ENCODE assay signal across 8 cellular contexts in genomic region chr6:129766959-129767728, GRCh38. TPM values are rescaled to one million over a fixed set of nuclear protein-coding genes. Genes with fewer than 3 reads are reported as not detected.
A peak's percentile ranks its signal among the peaks of the same experiment; 100 is the strongest.
DNase-seq lines count a peak whose midpoint lies in the region; ATAC-seq and TF ChIP-seq lines count a peak whose summit lies in the region.

No MANE protein-coding gene starts in this region.

- peak overlapping the region; percentile 30; the same call in 1 of the 2 replicates for H3K9ac ChIP-seq in BLaER1

- no peaks in the 10 kb centered on the region for H3K9me3 ChIP-seq in BLaER1

- H3K27ac ChIP-seq in BLaER1 = no peak overlapping the region

- ATAC-seq in GM19468 (IDR thresholded peaks at IDR 0.05; ENCODE audit: extremely low read depth, unreplicated experiment) (peak; percentile 37), HG03575 (IDR thresholded peaks at IDR 0.05; ENCODE audit: extremely low read depth, insufficient number of reproducible peaks, low FRiP score, unreplicated experiment) (peak; percentile 62), Right ventricle myocardium superior (ENCODE audit: poor library complexity) (peak; percentile 51)

- H3K27me3 Mint-ChIP-seq in progenitor cell of endocrine pancreas = peaks cover 32% of the 10 kb centered on the region

- DNase-seq in RPMI7951 (ENCODE audit: low read depth) (peak; percentile 85), Right ventricle myocardium superior (peak; percentile 50), progenitor cell of endocrine pancreas (ENCODE audit: low spot score, unreplicated experiment) (peak; percentile 25), SW 1271 (lab: John Stamatoyannopoulos, UW) (no peak)
- peak; percentile 39 for DNase-seq in activated gamma-delta T cell treated with anti-CD3 and anti-CD28 coated beads, Interleukin-2, amount 50 U/mL, for 16 hours (ENCODE audit: low read depth)

- H3K4me1 Mint-ChIP-seq in progenitor cell of endocrine pancreas (ENCODE audit: low read depth) = peaks cover 7% of the 10 kb centered on the region

- H3K27ac Mint-ChIP-seq in progenitor cell of endocrine pancreas = no peak overlapping the region

- peak overlapping the region; percentile 61 for H3K4me3 ChIP-seq in BLaER1

- intact Hi-C loops in Right ventricle myocardium superior (cut with DNase I) = no loop called here

- H3K36me3 ChIP-seq in BLaER1 = no peaks in the 10 kb centered on the region

- no peaks in the 10 kb centered on the region for H3K9me3 Mint-ChIP-seq in progenitor cell of endocrine pancreas (ENCODE audit: low read depth)

- peak overlapping the region; percentile 75 for H3K4me3 Mint-ChIP-seq in progenitor cell of endocrine pancreas (ENCODE audit: low read depth)

- no peaks in the 10 kb centered on the region for H3K36me3 Mint-ChIP-seq in progenitor cell of endocrine pancreas (ENCODE audit: insufficient read depth)

- H4K20me1 ChIP-seq in BLaER1 = no peaks in the 10 kb centered on the region

- peaks cover 17% of the 10 kb centered on the region for H3K27me3 ChIP-seq in BLaER1

- peak overlapping the region; percentile 94 for H3K4me2 ChIP-seq in BLaER1

- no peak for TF ChIP-seq CTCF in progenitor cell of endocrine pancreas (IDR thresholded peaks at IDR 0.05; ENCODE audit: unreplicated experiment)

- H3K4me1 ChIP-seq in BLaER1 = peaks cover 13% of the 10 kb centered on the region

RNA-seq across cellular contexts. Expression of gene ARHGAP18, which starts 57.2 kb away (rescaled TPM):
- total RNA-seq in RPMI7951 (2014; rRNA removed; shearing (Covaris generic)) = 37.1 and 47.5 TPM in 2 replicates
- total RNA-seq in Right ventricle myocardium superior (7.9 TPM), progenitor cell of endocrine pancreas (24.9 and 26.9 TPM in 2 replicates)

Comparison
In these comparisons a context has a peak if more than half of its experiments do, and no peak if none do; other contexts are left out.
1. DNase-seq: peak in RPMI7951 (single experiment), activated gamma-delta T cell treated with anti-CD3 and anti-CD28 coated beads, Interleukin-2, amount 50 U/mL, for 16 hours (single experiment), Right ventricle myocardium superior (single experiment) and progenitor cell of endocrine pancreas (single experiment); none in SW 1271 (0 of 2).
2. Peak in every context shown above with its lines, with median percentiles within 50 percentile points of each other: ATAC-seq.